Comparison of ENCODE assay signal across 8 cellular contexts in the genomic region with DNA sequence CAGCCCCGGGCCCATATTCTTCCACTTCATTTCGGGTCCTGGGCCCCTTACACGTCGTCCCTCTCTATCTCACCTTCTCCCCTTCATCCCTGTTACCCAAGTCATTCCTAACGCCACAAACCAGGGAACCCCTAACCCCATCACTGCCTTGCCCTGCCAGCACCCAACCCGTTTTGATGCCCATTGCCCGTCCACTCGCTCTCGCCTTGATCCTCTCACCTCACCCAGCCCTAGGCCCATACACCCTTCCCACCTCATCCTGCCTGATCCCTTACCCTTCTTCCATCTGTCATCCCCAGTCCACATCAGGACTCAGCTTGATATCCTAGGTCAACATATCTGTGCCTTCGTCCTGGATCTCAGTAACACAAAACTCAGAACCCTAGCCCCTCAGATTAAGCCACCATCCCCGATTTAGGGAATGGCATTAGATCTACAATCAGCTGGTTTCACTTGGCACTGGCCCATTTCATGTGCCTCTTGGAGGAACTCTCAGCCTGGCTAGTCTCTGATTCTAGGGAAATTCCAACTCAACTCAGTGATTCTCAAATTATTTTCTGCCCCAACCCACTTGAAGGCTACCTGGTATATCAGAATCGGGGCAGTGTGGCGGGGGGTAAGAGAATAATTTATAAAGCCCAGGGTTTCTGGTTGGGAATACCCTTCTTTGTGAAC. TPM values are rescaled to one million over a fixed set of nuclear protein-coding genes. Genes with fewer than 3 reads are reported as not detected.
A peak's percentile ranks its signal among the peaks of the same experiment; 100 is the strongest.
DNase-seq lines count a peak whose midpoint lies in the region; ATAC-seq and TF ChIP-seq lines count a peak whose summit lies in the region.

No MANE protein-coding gene starts in this region.

- no peaks in the 10 kb centered on the region for H3K9me3 ChIP-seq in RWPE2 (ENCODE audit: severe bottlenecking)
- H3K9me3 ChIP-seq in fibroblast of lung (ENCODE audit: control insufficient read depth, insufficient read depth, low read depth, low read length): no peaks in the 10 kb centered on the region

- H3K4me2 ChIP-seq in fibroblast of lung (ENCODE audit: extremely low read depth, insufficient read depth, low read length): peak overlapping the region; percentile 78

- H3K4me1 Mint-ChIP-seq in progenitor cell of endocrine pancreas (ENCODE audit: low read depth): peaks cover 21% of the 10 kb centered on the region

- H3K27me3 ChIP-seq in RWPE2 (ENCODE audit: insufficient read depth, poor library complexity, severe bottlenecking): no peaks in the 10 kb centered on the region
- H3K27me3 ChIP-seq in fibroblast of lung (ENCODE audit: control insufficient read depth, insufficient read depth, low read length): no peaks in the 10 kb centered on the region

- ATAC-seq in RWPE2 (ENCODE audit: low read depth): no peak
- ATAC-seq in HG03139 (IDR thresholded peaks at IDR 0.05; ENCODE audit: unreplicated experiment): no peak

- H3K36me3 Mint-ChIP-seq in progenitor cell of endocrine pancreas (ENCODE audit: insufficient read depth): peaks cover 8% of the 10 kb centered on the region

- DNase-seq in EH (ENCODE audit: low read depth) (peak; percentile 11), RWPE2 (ENCODE audit: low spot score) (no peak), fibroblast of lung (ENCODE audit: low read depth in 2 of 2) (peak in 1 of 2 donors; percentile 2), progenitor cell of endocrine pancreas (ENCODE audit: low spot score, unreplicated experiment) (no peak), NCI-H187 (lab: John Stamatoyannopoulos, UW) (no peak), OCI-M2 (lab: John Stamatoyannopoulos, UW; ENCODE audit: unreplicated experiment) (no peak)
- no peak for DNase-seq in stimulated activated CD4-positive, alpha-beta T cell treated with anti-CD3 and anti-CD28 coated beads, Interleukin-12 subunit alpha, Interleukin-12 subunit beta, amount 100 ng/mL, for 4 hours

- H3K27me3 Mint-ChIP-seq in progenitor cell of endocrine pancreas: no peaks in the 10 kb centered on the region

- H3K4me1 ChIP-seq in RWPE2 (ENCODE audit: insufficient read depth, poor library complexity, severe bottlenecking) (peaks cover 5% of the 10 kb centered on the region), fibroblast of lung (ENCODE audit: control insufficient read depth, extremely low read depth, insufficient read depth, low read length) (peaks cover 2% of the 10 kb centered on the region)

- peak overlapping the region; percentile 93 for H3K27ac Mint-ChIP-seq in progenitor cell of endocrine pancreas

- H3K27ac ChIP-seq in RWPE2 (ENCODE audit: poor library complexity, severe bottlenecking) (peak overlapping the region; percentile 63), fibroblast of lung (ENCODE audit: insufficient read depth, low read length) (peak overlapping the region; percentile 96)

- peak overlapping the region; percentile 91 for H3K4me3 Mint-ChIP-seq in progenitor cell of endocrine pancreas (ENCODE audit: low read depth)

- H3K36me3 ChIP-seq in RWPE2 (ENCODE audit: low read depth) (peaks cover 75% of the 10 kb centered on the region), fibroblast of lung (ENCODE audit: control insufficient read depth, insufficient read depth, low read length) (peaks cover 8% of the 10 kb centered on the region)

- peaks cover 32% of the 10 kb centered on the region for H3K79me2 ChIP-seq in fibroblast of lung (ENCODE audit: control insufficient read depth, insufficient read depth, low read length)

- peak overlapping the region; percentile 94 for H3K4me3 ChIP-seq in RWPE2 (ENCODE audit: severe bottlenecking)
- H3K4me3 ChIP-seq in fibroblast of lung (replicated peaks in 1 of 4; ENCODE audit: control extremely low read depth in 1 of 4, insufficient read depth in 1 of 4, low read depth in 3 of 4, low read length in 4 of 4): peak overlapping the region; percentile 75 to 99 (median 95)

- peak overlapping the region; percentile 60 for H2AFZ ChIP-seq in fibroblast of lung (ENCODE audit: low read length)

- H3K9me3 Mint-ChIP-seq in progenitor cell of endocrine pancreas (ENCODE audit: low read depth): no peaks in the 10 kb centered on the region

- no peak for TF ChIP-seq CTCF in RWPE2 (IDR thresholded peaks at IDR 0.05; ENCODE audit: poor library complexity, severe bottlenecking)
- no peak for TF ChIP-seq CTCF in fibroblast of lung (conservative IDR thresholded peaks at IDR 0.05 in 1 of 2, IDR thresholded peaks at IDR 0.05 in 1 of 2; ENCODE audit: low read depth in 1 of 2, low read length in 2 of 2)
- no peak for TF ChIP-seq CTCF in progenitor cell of endocrine pancreas (IDR thresholded peaks at IDR 0.05; ENCODE audit: unreplicated experiment)

- H3K9ac ChIP-seq in fibroblast of lung (ENCODE audit: insufficient read depth, low read length): peak overlapping the region; percentile 85

- no peaks in the 10 kb centered on the region for H4K20me1 ChIP-seq in fibroblast of lung (ENCODE audit: control insufficient read depth, extremely low read depth, insufficient read depth, low read length)

RNA-seq across cellular contexts. Expression of a gene that starts 0.5 kb away (rescaled TPM):
- total RNA-seq in fibroblast of lung (124 and 130 TPM in 2 replicates), progenitor cell of endocrine pancreas (43.3 and 48.9 TPM in 2 replicates)
- polyA plus RNA-seq in fibroblast of lung: 99.9 and 108 TPM in 2 replicates
- polyA plus RNA-seq in fibroblast of lung (2012): 67.7 and 72.8 TPM in 2 replicates
- 0.20 and 6.0 TPM in 2 replicates for polyA minus RNA-seq in fibroblast of lung (ENCODE audit: low replicate concordance)

RNA-seq across cellular contexts. Expression of a gene that starts 0.8 kb away (rescaled TPM):
- total RNA-seq in fibroblast of lung (19.2 and 19.8 TPM in 2 replicates), progenitor cell of endocrine pancreas (67.7 and 71.5 TPM in 2 replicates)
- polyA plus RNA-seq in fibroblast of lung: 30.4 and 36.4 TPM in 2 replicates
- 33.1 and 40.8 TPM in 2 replicates for polyA plus RNA-seq in fibroblast of lung (2012)
- 1.7 and 5.7 TPM in 2 replicates for polyA minus RNA-seq in fibroblast of lung (ENCODE audit: low replicate concordance)

RNA-seq across cellular contexts. Expression of a gene that starts 25.0 kb away (rescaled TPM):
- total RNA-seq in fibroblast of lung (21.3 and 30.2 TPM in 2 replicates), progenitor cell of endocrine pancreas (29.4 and 32.0 TPM in 2 replicates)
- polyA plus RNA-seq in fibroblast of lung: 39.5 and 41.6 TPM in 2 replicates
- polyA plus RNA-seq in fibroblast of lung (2012): 24.8 and 26.8 TPM in 2 replicates
- 121 and 139 TPM in 2 replicates for polyA minus RNA-seq in fibroblast of lung (ENCODE audit: low replicate concordance)

RNA-seq across cellular contexts. Expression of a gene that starts 25.4 kb away (rescaled TPM):
- total RNA-seq in fibroblast of lung: not detected in 2 replicates
- polyA plus RNA-seq in fibroblast of lung: not detected in 2 replicates
- polyA plus RNA-seq in fibroblast of lung (2012): not detected in 2 replicates
- polyA minus RNA-seq in fibroblast of lung (ENCODE audit: low replicate concordance): not detected in 2 replicates
- 0.91 TPM in 1 of 2 replicates, not detected in the other for total RNA-seq in progenitor cell of endocrine pancreas
